ENCODE assay signal across 1 cellular context in genomic region chr7:13016633-13017324, GRCh38.
TF ChIP-seq lines count a peak whose summit lies in the region.

No MANE protein-coding gene starts in this region.

TF ChIP-seq in GM23338, 12 proteins besides CTCF, POLR2A, EP300 and RAD21 (continued from another document):
- no peak for TF ChIP-seq REST (IDR thresholded peaks at IDR 0.05; ENCODE audit: unreplicated experiment)
- no peak for TF ChIP-seq JUNB (IDR thresholded peaks at IDR 0.05; ENCODE audit: unreplicated experiment)
- TF ChIP-seq ZNF462 (CRISPR knock-in tag; IDR thresholded peaks at IDR 0.05) = no peak
- TF ChIP-seq STAT1 (IDR thresholded peaks at IDR 0.05; ENCODE audit: unreplicated experiment) = no peak
- TF ChIP-seq ZNF114 (CRISPR knock-in tag; IDR thresholded peaks at IDR 0.05) = no peak
- TF ChIP-seq EZH2 (IDR thresholded peaks at IDR 0.05; ENCODE audit: low read depth, unreplicated experiment) = no peak
